In the genomic region with DNA sequence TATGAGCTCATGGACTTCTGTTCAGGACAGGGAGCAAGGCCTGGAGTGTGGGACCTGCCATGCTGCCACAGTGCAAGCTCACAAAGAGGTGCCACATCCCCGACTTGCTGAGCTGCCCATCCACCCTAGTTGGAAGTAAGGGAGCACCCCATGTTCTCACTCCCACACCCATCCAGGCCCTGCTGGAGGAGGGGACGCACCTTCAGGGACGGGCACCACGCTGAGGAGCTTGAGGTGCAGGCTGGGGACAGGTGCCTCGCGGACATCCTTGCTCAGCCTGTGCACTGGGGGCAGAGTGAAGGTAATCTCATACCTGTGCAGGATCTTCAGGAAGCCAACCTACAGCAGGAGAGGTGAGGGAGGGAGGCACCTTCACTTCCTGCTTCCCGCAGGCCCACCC, we compare ENCODE assay signal across 29 cellular contexts. TPM values are rescaled to one million over a fixed set of nuclear protein-coding genes. Genes with fewer than 3 reads are reported as not detected.
"Had no signal": no experiment of that assay in that cellular context is flagged by ENCODE, and none has a peak within 500 bp of the region (broad histone marks: within the 10 kb centered on the region; RNA-seq: fewer than 3 reads in every experiment).

No MANE protein-coding gene starts in this region.

- H3K4me3 ChIP-seq: gastrocnemius medialis, hepatocyte, mucosa of descending colon, psoas muscle, right lobe of liver, smooth muscle cell, stomach, thyroid gland had no signal

- DNase-seq: cerebellar nuclear complex; cortex of kidney; effector memory CD8-positive, alpha-beta T cell; gastrocnemius medialis; head of caudate nucleus; mesenchymal stem cell; mucosa of descending colon; naive B cell; psoas muscle; stimulated activated CD4-positive, alpha-beta T cell treated with anti-CD3 and anti-CD28 coated beads, Interleukin-12 subunit alpha, Interleukin-12 subunit beta, amount 100 ng/mL, for 4 hours; stimulated activated CD4-positive, alpha-beta T cell treated with anti-CD3 and anti-CD28 coated beads, Interleukin-1b, Interleukin-23, amount 100 ng/mL, for 48 hours; stimulated activated CD4-positive, alpha-beta T cell treated with anti-CD3 and anti-CD28 coated beads, Interleukin-4, amount 100 ng/mL, for 1 hour; stimulated activated CD8-positive, alpha-beta memory T cell treated with anti-CD3 and anti-CD28 coated beads, Interleukin-4, amount 100 ng/mL, for 48 hours; stimulated activated naive CD4-positive, alpha-beta T cell treated with Interleukin-2 at 50 U/mL for 16 hours; stomach; thyroid gland had no signal

- H3K4me1 ChIP-seq: gastrocnemius medialis, psoas muscle had no signal

- H3K4me3 Mint-ChIP-seq: effector memory CD8-positive, alpha-beta T cell; mesothelial cell of epicardium; naive B cell; natural killer cell treated with Interleukin-12 subunit alpha and Interleukin-12 subunit beta and Interleukin-15 and Interleukin-18, amount 100 ng/mL, for 72 hours; neural crest cell; type B pancreatic cell had no signal

- ATAC-seq: effector memory CD8-positive, alpha-beta T cell; gastrocnemius medialis; mucosa of descending colon; natural killer cell treated with Interleukin-12 subunit alpha and Interleukin-12 subunit beta and Interleukin-15 and Interleukin-18, amount 100 ng/mL, for 72 hours; psoas muscle had no signal

- H3K4me2 ChIP-seq: hepatocyte, smooth muscle cell had no signal

- H3K4me1 Mint-ChIP-seq: mesothelial cell of epicardium had no signal

- H3K27me3 Mint-ChIP-seq: effector memory CD8-positive, alpha-beta T cell; naive B cell; natural killer cell treated with Interleukin-12 subunit alpha and Interleukin-12 subunit beta and Interleukin-15 and Interleukin-18, amount 100 ng/mL, for 72 hours had no signal

- H3K36me3 ChIP-seq: gastrocnemius medialis, right lobe of liver, thyroid gland had no signal

- H3K9me3 ChIP-seq: gastrocnemius medialis, mucosa of descending colon, psoas muscle, right lobe of liver, stomach, thyroid gland had no signal

- H3K27me3 ChIP-seq: thyroid gland had no signal

- H3K27ac Mint-ChIP-seq: effector memory CD8-positive, alpha-beta T cell; mesothelial cell of epicardium; natural killer cell treated with Interleukin-12 subunit alpha and Interleukin-12 subunit beta and Interleukin-15 and Interleukin-18, amount 100 ng/mL, for 72 hours; type B pancreatic cell had no signal

- H3K9me3 Mint-ChIP-seq: effector memory CD8-positive, alpha-beta T cell; mesothelial cell of epicardium; naive B cell; natural killer cell treated with Interleukin-12 subunit alpha and Interleukin-12 subunit beta and Interleukin-15 and Interleukin-18, amount 100 ng/mL, for 72 hours; neural crest cell; type B pancreatic cell had no signal

- H2AFZ ChIP-seq: hepatocyte had no signal

- H3K79me2 ChIP-seq: hepatocyte had no signal

- H3K27ac ChIP-seq: gastrocnemius medialis, hepatocyte, psoas muscle, right lobe of liver, thyroid gland had no signal

- H3K36me3 Mint-ChIP-seq: natural killer cell treated with Interleukin-12 subunit alpha and Interleukin-12 subunit beta and Interleukin-15 and Interleukin-18, amount 100 ng/mL, for 72 hours had no signal

RNA-seq across cellular contexts. Expression of a gene that starts 22.8 kb away (rescaled TPM):
- total RNA-seq: fibroblast of villous mesenchyme; natural killer cell treated with Interleukin-12 subunit alpha and Interleukin-12 subunit beta and Interleukin-15 and Interleukin-18, amount 100 ng/mL, for 72 hours; osteocyte; renal cortical epithelial cell had no signal

RNA-seq across cellular contexts. Expression of a gene that starts 26.0 kb away (rescaled TPM):
- total RNA-seq: gastrocnemius medialis, glomerular endothelial cell, kidney epithelial cell, osteocyte, right lobe of liver, stomach, urinary bladder had no signal
- polyA plus RNA-seq: hepatocyte had no signal
